ENCODE assay signal across 8 cellular contexts in genomic region chr19:55486043-55486970, GRCh38. TPM values are rescaled to one million over a fixed set of nuclear protein-coding genes. Genes with fewer than 3 reads are reported as not detected.
DNase-seq lines count a peak whose midpoint lies in the region; ATAC-seq, FAIRE-seq and TF ChIP-seq lines count a peak whose summit lies in the region.

No MANE protein-coding gene starts in this region.

- H3K4me1 ChIP-seq in kidney (ENCODE audit: control insufficient read depth in 1 of 2, insufficient read depth in 1 of 2, low read depth in 1 of 2, low read length in 2 of 2) (peaks cover 5 to 24% of the 10 kb centered on the region in 2 donors), tibial nerve (peaks cover 0 to 75% (median 44%) of the 10 kb centered on the region in 4 donors)

- H3K27me3 Mint-ChIP-seq in activated T-cell treated with anti-CD3 and anti-CD28 coated beads, Interleukin-2, amount 50 U/mL, for 24 hours, result peaks cover 2% of the 10 kb centered on the region

- H3K36me3 ChIP-seq in kidney (ENCODE audit: control insufficient read depth in 1 of 2, insufficient read depth in 2 of 2, low read length in 2 of 2) (no peaks in the 10 kb centered on the region), tibial nerve (peaks cover 0 to 26% (median 0%) of the 10 kb centered on the region in 3 donors)

- DNase-seq in activated T-cell treated with anti-CD3 and anti-CD28 coated beads, Interleukin-2, amount 50 U/mL, for 24 hours, result no peak
- DNase-seq in activated T-cell treated with anti-CD3 and anti-CD28 coated beads, Interleukin-2, amount 50 U/mL, for 48 hours, result no peak
- no peak for DNase-seq in kidney
- DNase-seq in tibial nerve (ENCODE audit: low spot score in 2 of 2), result no peak
- no peak for DNase-seq in hypothalamus (lab: John Stamatoyannopoulos, UW)

- H3K9me3 Mint-ChIP-seq in activated T-cell treated with anti-CD3 and anti-CD28 coated beads, Interleukin-2, amount 50 U/mL, for 24 hours, result no peaks in the 10 kb centered on the region

- H3K4me3 ChIP-seq in kidney (ENCODE audit: low read length in 2 of 2) (no peak overlapping the region), tibial nerve (peak overlapping the region in 1 of 4 donors; percentile 12)

- ATAC-seq in HG02763 (IDR thresholded peaks at IDR 0.05; ENCODE audit: unreplicated experiment) (no peak), HG03354 (IDR thresholded peaks at IDR 0.05; ENCODE audit: poor library complexity, severe bottlenecking, unreplicated experiment) (no peak)

- H3K27me3 ChIP-seq in tibial nerve, result no peaks in the 10 kb centered on the region

- TF ChIP-seq CTCF in kidney (IDR thresholded peaks at IDR 0.05; ENCODE audit: borderline replicate concordance, extremely low read depth, insufficient read depth), result no peak
- TF ChIP-seq CTCF in tibial nerve (IDR thresholded peaks at IDR 0.05), result peak in 1 of 5 experiments; percentile 50

- peak overlapping the region; percentile 80 for H3K27ac ChIP-seq in angular gyrus (ENCODE audit: low read depth, low read length)
- peak overlapping the region; percentile 68 to 69 for H3K27ac ChIP-seq in kidney (ENCODE audit: low read depth in 2 of 2, low read length in 2 of 2)
- peak overlapping the region; percentile 68 to 97 (median 90) for H3K27ac ChIP-seq in tibial nerve

- 66 to 69% methylated on average over 21 to 32 of the region's 53 CpGs for WGBS in tibial nerve, 2 donors

- intact Hi-C loops in kidney (cut with DNase I), result no loop called here

- peak overlapping the region in 1 of 2 donors; percentile 40 for H3K9ac ChIP-seq in kidney (ENCODE audit: low read length in 2 of 2)

- H3K27ac Mint-ChIP-seq in activated T-cell treated with anti-CD3 and anti-CD28 coated beads, Interleukin-2, amount 50 U/mL, for 24 hours, result peak overlapping the region; percentile 89

- peaks cover 26% of the 10 kb centered on the region for H3K4me1 Mint-ChIP-seq in activated T-cell treated with anti-CD3 and anti-CD28 coated beads, Interleukin-2, amount 50 U/mL, for 24 hours (ENCODE audit: low read depth)

- no peak for TF ChIP-seq EP300 in tibial nerve (IDR thresholded peaks at IDR 0.05)

- TF ChIP-seq POLR2A in tibial nerve (IDR thresholded peaks at IDR 0.05), result no peak

- FAIRE-seq in kidney (lab: Jason Lieb, UNC), result no peak

- peaks cover 15% of the 10 kb centered on the region for H3K36me3 Mint-ChIP-seq in activated T-cell treated with anti-CD3 and anti-CD28 coated beads, Interleukin-2, amount 50 U/mL, for 24 hours (ENCODE audit: low read depth)

- no peaks in the 10 kb centered on the region for H3K9me3 ChIP-seq in kidney (ENCODE audit: control insufficient read depth in 1 of 2, low read length in 2 of 2)
- no peaks in the 10 kb centered on the region for H3K9me3 ChIP-seq in tibial nerve

- peak overlapping the region; percentile 80 for H3K4me3 Mint-ChIP-seq in activated T-cell treated with anti-CD3 and anti-CD28 coated beads, Interleukin-2, amount 50 U/mL, for 24 hours

RNA-seq across cellular contexts. Expression of gene NAT14, which starts 1.3 kb away (rescaled TPM):
- total RNA-seq in kidney (42.6 TPM), tibial nerve (1 to 10 TPM; 3.1 to 8.0 (median 4.3) TPM)
- 45.0 TPM for polyA plus RNA-seq in kidney (ENCODE audit: insufficient read depth, low read depth, low replicate concordance)

RNA-seq across cellular contexts. Expression of gene SSC5D, which starts 1.9 kb away (rescaled TPM):
- total RNA-seq in kidney, result 9.4 TPM
- polyA plus RNA-seq in kidney (ENCODE audit: insufficient read depth, low read depth, low replicate concordance), result 2.2 TPM
- total RNA-seq in tibial nerve, result 10 to 100 TPM in 1 of 4 donors, 1 to 10 TPM in 3; 3.9 to 14.5 (median 7.2) TPM

RNA-seq across cellular contexts. Expression of gene ZNF628, which starts 9.9 kb away (rescaled TPM):
- total RNA-seq in kidney (12.0 TPM), tibial nerve (10 to 100 TPM in 1 of 4 donors, 1 to 10 TPM in 3; 3.5 to 16.8 (median 4.0) TPM)
- polyA plus RNA-seq in kidney (ENCODE audit: insufficient read depth, low read depth, low replicate concordance), result 2.3 TPM

RNA-seq across cellular contexts. Expression of gene C19orf85, which starts 21.8 kb away (rescaled TPM):
- not detected for total RNA-seq in kidney
- polyA plus RNA-seq in kidney (ENCODE audit: insufficient read depth, low read depth, low replicate concordance), result not detected
- not detected for total RNA-seq in tibial nerve

RNA-seq across cellular contexts. Expression of gene ISOC2, which starts 24.9 kb away (rescaled TPM):
- 45.9 TPM for total RNA-seq in kidney
- 326 TPM for polyA plus RNA-seq in kidney (ENCODE audit: insufficient read depth, low read depth, low replicate concordance)
- total RNA-seq in tibial nerve, result 10 to 100 TPM; 38.0 to 80.4 (median 65.9) TPM
